Comparison of ENCODE assay signal across 12 cellular contexts in the genomic region with DNA sequence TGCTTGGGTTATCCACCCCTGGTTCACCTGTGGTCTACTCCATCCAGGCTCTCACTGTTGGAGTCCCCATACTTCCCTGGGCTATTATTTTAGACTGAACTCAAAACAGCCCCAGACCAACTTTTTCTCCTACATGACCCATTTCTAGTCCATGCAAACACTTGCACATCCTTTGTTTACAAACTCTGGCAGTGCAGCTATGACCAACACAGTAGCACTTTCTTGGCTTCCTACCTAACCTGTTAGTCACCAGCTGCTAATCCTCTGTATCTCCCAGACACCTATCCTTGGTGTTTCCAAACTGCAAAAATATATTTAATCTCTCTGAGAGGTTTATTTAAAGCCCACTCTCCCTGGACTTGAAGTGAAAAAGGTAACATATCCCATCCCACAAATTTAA.
DNase-seq lines count a peak whose midpoint lies in the region; ATAC-seq and TF ChIP-seq lines count a peak whose summit lies in the region.
"Had no signal": no experiment of that assay in that cellular context is flagged by ENCODE, and none has a peak within 500 bp of the region (broad histone marks: within the 10 kb centered on the region; RNA-seq: fewer than 3 reads in every experiment).

No MANE protein-coding gene starts in this region.

- no peak overlapping the region for H3K9ac ChIP-seq in mesendoderm (ENCODE audit: low read length)

- H3K27ac ChIP-seq in mesendoderm (ENCODE audit: low read depth, low read length): no peak overlapping the region

- no peak overlapping the region for H4K8ac ChIP-seq in mesendoderm (ENCODE audit: low read depth, low read length)

- no peak for TF ChIP-seq CTCF in foreskin fibroblast (IDR thresholded peaks at IDR 0.05; ENCODE audit: low read depth, low read length)

- no peaks in the 10 kb centered on the region for H3K79me2 ChIP-seq in mesendoderm (ENCODE audit: control insufficient read depth, insufficient read depth, low read length)

- H3K18ac ChIP-seq in mesendoderm (ENCODE audit: low read length): no peak overlapping the region

- H2AK5ac ChIP-seq in mesendoderm (ENCODE audit: low read length): no peak overlapping the region

- no peak overlapping the region for H3K4ac ChIP-seq in mesendoderm (ENCODE audit: low read depth, low read length)

- H3K56ac ChIP-seq in mesendoderm (ENCODE audit: low read length): no peak overlapping the region

- no peak overlapping the region for H4K5ac ChIP-seq in mesendoderm (ENCODE audit: low read length)

- H2BK5ac ChIP-seq in mesendoderm (ENCODE audit: low read length): no peak overlapping the region

- no peak overlapping the region for H2BK120ac ChIP-seq in mesendoderm (ENCODE audit: low read depth, low read length)

- ATAC-seq in SK-N-SH treated with all-trans-retinoic acid at 6 μM for 48 hours (peak; percentile 50), HG02973 (IDR thresholded peaks at IDR 0.05; ENCODE audit: unreplicated experiment) (no peak), GM21390 (IDR thresholded peaks at IDR 0.05; ENCODE audit: unreplicated experiment) (no peak), HG02642 (IDR thresholded peaks at IDR 0.05; ENCODE audit: poor library complexity, unreplicated experiment) (no peak)
- ATAC-seq: naive thymus-derived CD4-positive, alpha-beta T cell had no signal

- no peaks in the 10 kb centered on the region for H3K36me3 ChIP-seq in mesendoderm (ENCODE audit: control insufficient read depth, insufficient read depth, low read length)

- DNase-seq in HCEC 1CT (peak; percentile 91), foreskin fibroblast (peak; percentile 66 to 76), renal cortical epithelial cell (ENCODE audit: low read depth) (peak; percentile 94), mesendoderm (no peak)
- DNase-seq: caudate nucleus; DMS79 treated with DMSO at 0.1 percent for 48 hours; MV-4-11; naive thymus-derived CD4-positive, alpha-beta T cell had no signal

- no peak overlapping the region for H3K23ac ChIP-seq in mesendoderm (ENCODE audit: low read length)

- H3K4me1 ChIP-seq in mesendoderm (ENCODE audit: control insufficient read depth, low read depth, low read length): no peaks in the 10 kb centered on the region

- H3K4me3 ChIP-seq in foreskin fibroblast (ENCODE audit: low read depth in 1 of 2, low read length in 2 of 2) (no peak overlapping the region), mesendoderm (ENCODE audit: low read length) (no peak overlapping the region)

- no peaks in the 10 kb centered on the region for H3K27me3 ChIP-seq in mesendoderm (ENCODE audit: insufficient read depth, low read length, poor library complexity)

- H3K4me2 ChIP-seq in mesendoderm (ENCODE audit: low read length): no peak overlapping the region

- no peaks in the 10 kb centered on the region for H3K79me1 ChIP-seq in mesendoderm (ENCODE audit: low read length)

- no peak overlapping the region for H2BK15ac ChIP-seq in mesendoderm (replicated peaks; ENCODE audit: low read depth)

TF ChIP-seq in SK-N-SH treated with all-trans-retinoic acid at 6 μM for 48 hours, 23 proteins besides CTCF, POLR2A, EP300 and RAD21:
- TF ChIP-seq CSDC2 (CRISPR knock-in tag; IDR thresholded peaks at IDR 0.05) (no peak), ARNTL (CRISPR knock-in tag; IDR thresholded peaks at IDR 0.05; ENCODE audit: borderline replicate concordance, low read depth) (no peak)
